ENCODE assay signal across 1 cellular context in genomic region chr10:33955676-33956075, GRCh38.
TF ChIP-seq lines count a peak whose summit lies in the region.

No MANE protein-coding gene starts in this region.

TF ChIP-seq in IMR-90, 13 proteins besides CTCF, POLR2A, EP300 and RAD21 (continued from another document):
- no peak for TF ChIP-seq MAZ (IDR thresholded peaks at IDR 0.05; ENCODE audit: borderline replicate concordance, low read depth, low read length)
- no peak for TF ChIP-seq MAFK (IDR thresholded peaks at IDR 0.05; ENCODE audit: low read depth, low read length)
- TF ChIP-seq, protein P1, sequence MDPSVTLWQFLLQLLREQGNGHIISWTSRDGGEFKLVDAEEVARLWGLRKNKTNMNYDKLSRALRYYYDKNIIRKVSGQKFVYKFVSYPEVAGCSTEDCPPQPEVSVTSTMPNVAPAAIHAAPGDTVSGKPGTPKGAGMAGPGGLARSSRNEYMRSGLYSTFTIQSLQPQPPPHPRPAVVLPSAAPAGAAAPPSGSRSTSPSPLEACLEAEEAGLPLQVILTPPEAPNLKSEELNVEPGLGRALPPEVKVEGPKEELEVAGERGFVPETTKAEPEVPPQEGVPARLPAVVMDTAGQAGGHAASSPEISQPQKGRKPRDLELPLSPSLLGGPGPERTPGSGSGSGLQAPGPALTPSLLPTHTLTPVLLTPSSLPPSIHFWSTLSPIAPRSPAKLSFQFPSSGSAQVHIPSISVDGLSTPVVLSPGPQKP (IDR thresholded peaks at IDR 0.05; ENCODE audit: borderline replicate concordance, low read depth, low read length): no peak
- TF ChIP-seq RCOR1 (IDR thresholded peaks at IDR 0.05; ENCODE audit: insufficient replicate concordance, low read length): no peak
- no peak for TF ChIP-seq MXI1 (IDR thresholded peaks at IDR 0.05; ENCODE audit: borderline replicate concordance, low read depth, low read length)
- no peak for TF ChIP-seq NFE2L2 (IDR thresholded peaks at IDR 0.05; ENCODE audit: low read depth, low read length)
- TF ChIP-seq SMC3 (IDR thresholded peaks at IDR 0.05; ENCODE audit: low read depth, low read length): no peak
- TF ChIP-seq FOS (IDR thresholded peaks at IDR 0.05; ENCODE audit: low read depth, low read length): no peak
- TF ChIP-seq RFX5 (IDR thresholded peaks at IDR 0.05; ENCODE audit: low read depth, low read length): no peak
- TF ChIP-seq BHLHE40 (IDR thresholded peaks at IDR 0.05; ENCODE audit: low read depth, low read length): no peak
- no peak for TF ChIP-seq CEBPB (IDR thresholded peaks at IDR 0.05; ENCODE audit: low read depth, low read length)
- TF ChIP-seq, protein P2, sequence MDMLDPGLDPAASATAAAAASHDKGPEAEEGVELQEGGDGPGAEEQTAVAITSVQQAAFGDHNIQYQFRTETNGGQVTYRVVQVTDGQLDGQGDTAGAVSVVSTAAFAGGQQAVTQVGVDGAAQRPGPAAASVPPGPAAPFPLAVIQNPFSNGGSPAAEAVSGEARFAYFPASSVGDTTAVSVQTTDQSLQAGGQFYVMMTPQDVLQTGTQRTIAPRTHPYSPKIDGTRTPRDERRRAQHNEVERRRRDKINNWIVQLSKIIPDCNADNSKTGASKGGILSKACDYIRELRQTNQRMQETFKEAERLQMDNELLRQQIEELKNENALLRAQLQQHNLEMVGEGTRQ (IDR thresholded peaks at IDR 0.05; ENCODE audit: low read depth, low read length): no peak
